Comparison of ENCODE assay signal across 14 cellular contexts in the genomic region with DNA sequence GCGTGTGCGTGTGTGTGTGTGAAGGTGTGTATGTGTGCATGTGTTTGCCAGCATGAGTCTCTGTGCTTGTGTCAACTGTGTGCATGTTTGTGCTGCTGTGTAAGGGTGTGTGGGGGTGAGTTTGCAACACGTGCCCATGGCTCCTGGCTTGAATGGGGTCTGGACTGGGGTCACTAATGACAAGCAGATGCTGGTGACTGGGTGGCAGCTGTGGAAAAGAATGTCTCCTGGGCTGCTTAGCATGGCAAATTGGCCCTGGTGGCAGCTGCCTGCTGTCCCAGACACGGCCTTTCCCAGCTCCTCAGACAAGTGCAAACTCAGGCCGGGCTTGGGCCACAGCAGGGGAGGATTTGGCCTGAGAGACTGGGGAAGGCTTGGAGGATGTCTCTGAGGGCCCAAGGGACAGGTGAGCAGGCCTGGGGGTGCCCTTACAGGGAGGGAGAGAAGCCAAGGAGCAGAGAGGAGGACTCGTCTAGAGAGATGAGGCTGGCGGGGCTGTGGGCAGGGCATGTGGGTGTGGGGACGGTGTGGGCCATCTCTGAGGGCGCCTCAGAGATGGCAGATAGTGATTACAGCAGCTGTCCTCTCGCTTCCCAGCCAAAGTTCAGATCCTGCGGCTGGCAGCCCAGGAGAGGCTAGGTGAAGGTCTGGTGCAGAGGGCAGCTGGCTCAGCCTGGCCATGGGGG. TPM values are rescaled to one million over a fixed set of nuclear protein-coding genes. Genes with fewer than 3 reads are reported as not detected.
DNase-seq lines count a peak whose midpoint lies in the region; ATAC-seq and TF ChIP-seq lines count a peak whose summit lies in the region.
"Had no signal": no experiment of that assay in that cellular context is flagged by ENCODE, and none has a peak within 500 bp of the region (broad histone marks: within the 10 kb centered on the region; RNA-seq: fewer than 3 reads in every experiment).

No MANE protein-coding gene starts in this region.

- peak overlapping the region; percentile 87 to 92 for H3K27ac ChIP-seq in tibial artery

- no peaks in the 10 kb centered on the region for H3K9me3 ChIP-seq in tibial artery

- no peaks in the 10 kb centered on the region for H3K27me3 ChIP-seq in tibial artery

- no peak for ATAC-seq in HG03565 (IDR thresholded peaks at IDR 0.05; ENCODE audit: unreplicated experiment)
- no peak for ATAC-seq in activated T-cell treated with anti-CD3 and anti-CD28 coated beads, Interleukin-2, amount 50 U/mL, for 4 hours
- ATAC-seq: PC-3 had no signal

- H3K4me1 ChIP-seq in tibial artery, result peaks cover 0 to 100% (median 90%) of the 10 kb centered on the region in 4 donors

- H3K27me3 Mint-ChIP-seq in mesothelial cell of epicardium (ENCODE audit: low read depth), result no peaks in the 10 kb centered on the region
- no peaks in the 10 kb centered on the region for H3K27me3 Mint-ChIP-seq in activated T-cell treated with anti-CD3 and anti-CD28 coated beads, Interleukin-2, amount 50 U/mL, for 4 hours (ENCODE audit: low read depth)
- H3K27me3 Mint-ChIP-seq: activated naive CD8-positive, alpha-beta T cell treated with anti-CD3 and anti-CD28 coated beads for 36 hours; CD4-positive, CD25-positive, alpha-beta regulatory T cell; naive B cell had no signal

- H3K36me3 ChIP-seq in tibial artery, result no peaks in the 10 kb centered on the region

- DNase-seq in RPMI7951 (ENCODE audit: low read depth) (peak; percentile 71), epithelial cell of proximal tubule (ENCODE audit: low read depth) (no peak), mesothelial cell of epicardium (ENCODE audit: low spot score in 2 of 2, unreplicated experiment in 2 of 2) (no peak), tibial artery (no peak), medulla oblongata (ENCODE audit: extremely low spot score) (no peak), C1 segment of cervical spinal cord (lab: John Stamatoyannopoulos, UW) (no peak)
- no peak for DNase-seq in activated T-cell treated with anti-CD3 and anti-CD28 coated beads, Interleukin-2, amount 50 U/mL, for 4 hours
- DNase-seq: activated naive CD8-positive, alpha-beta T cell treated with anti-CD3 and anti-CD28 coated beads for 36 hours; CD4-positive, CD25-positive, alpha-beta regulatory T cell; effector CD4-positive, alpha-beta T cell; hippocampal formation; naive B cell; PC-3 had no signal

- H3K4me3 ChIP-seq in epithelial cell of proximal tubule (ENCODE audit: low read depth, low read length), result peak overlapping the region; percentile 57
- H3K4me3 ChIP-seq in tibial artery, result peak overlapping the region; percentile 56 to 59

- peak overlapping the region; percentile 72 for H3K27ac Mint-ChIP-seq in mesothelial cell of epicardium
- H3K27ac Mint-ChIP-seq: activated naive CD8-positive, alpha-beta T cell treated with anti-CD3 and anti-CD28 coated beads for 36 hours; naive B cell had no signal

- TF ChIP-seq CTCF in epithelial cell of proximal tubule (conservative IDR thresholded peaks at IDR 0.05; ENCODE audit: low read depth, low read length) (no peak), mesothelial cell of epicardium (IDR thresholded peaks at IDR 0.05; ENCODE audit: unreplicated experiment) (no peak), tibial artery (IDR thresholded peaks at IDR 0.05) (no peak)

- H3K36me3 Mint-ChIP-seq in mesothelial cell of epicardium, result no peaks in the 10 kb centered on the region
- H3K36me3 Mint-ChIP-seq in activated T-cell treated with anti-CD3 and anti-CD28 coated beads, Interleukin-2, amount 50 U/mL, for 4 hours (ENCODE audit: insufficient read depth), result no peaks in the 10 kb centered on the region
- H3K36me3 Mint-ChIP-seq: activated naive CD8-positive, alpha-beta T cell treated with anti-CD3 and anti-CD28 coated beads for 36 hours; CD4-positive, CD25-positive, alpha-beta regulatory T cell; naive B cell had no signal

- no peaks in the 10 kb centered on the region for H3K9me3 Mint-ChIP-seq in mesothelial cell of epicardium
- no peaks in the 10 kb centered on the region for H3K9me3 Mint-ChIP-seq in activated T-cell treated with anti-CD3 and anti-CD28 coated beads, Interleukin-2, amount 50 U/mL, for 4 hours
- H3K9me3 Mint-ChIP-seq: activated naive CD8-positive, alpha-beta T cell treated with anti-CD3 and anti-CD28 coated beads for 36 hours; CD4-positive, CD25-positive, alpha-beta regulatory T cell; naive B cell had no signal

- H3K4me1 Mint-ChIP-seq in mesothelial cell of epicardium, result peaks cover 45% of the 10 kb centered on the region
- H3K4me1 Mint-ChIP-seq in activated T-cell treated with anti-CD3 and anti-CD28 coated beads, Interleukin-2, amount 50 U/mL, for 4 hours (ENCODE audit: low read depth), result no peaks in the 10 kb centered on the region
- H3K4me1 Mint-ChIP-seq: activated naive CD8-positive, alpha-beta T cell treated with anti-CD3 and anti-CD28 coated beads for 36 hours; CD4-positive, CD25-positive, alpha-beta regulatory T cell had no signal

- intact Hi-C loops in tibial artery (cut with DNase I; ENCODE audit: low total_unique reads), result no loop called here

- no peak overlapping the region for H3K4me3 Mint-ChIP-seq in mesothelial cell of epicardium
- H3K4me3 Mint-ChIP-seq in activated T-cell treated with anti-CD3 and anti-CD28 coated beads, Interleukin-2, amount 50 U/mL, for 4 hours, result no peak overlapping the region
- H3K4me3 Mint-ChIP-seq: activated naive CD8-positive, alpha-beta T cell treated with anti-CD3 and anti-CD28 coated beads for 36 hours; CD4-positive, CD25-positive, alpha-beta regulatory T cell; naive B cell had no signal

RNA-seq across cellular contexts. Expression of a gene that starts 1.5 kb away (rescaled TPM):
- 68.7 and 70.4 TPM in 2 replicates for total RNA-seq in RPMI7951 (2014; rRNA removed; shearing (Covaris generic))
- total RNA-seq in epithelial cell of proximal tubule (0.72 and 2.1 TPM in 2 replicates), mesothelial cell of epicardium (10.7 to 11.1 TPM (median 10.9 TPM) in 3 replicates)
- total RNA-seq in activated T-cell treated with anti-CD3 and anti-CD28 coated beads, Interleukin-2, amount 50 U/mL, for 4 hours, result 1 to 10 TPM in 1 of 3 donors, under 1 TPM in 2; 0.79 to 1.1 (median 0.91) TPM

RNA-seq across cellular contexts. Expression of a gene that starts 50.6 kb away (rescaled TPM):
- not detected in 2 replicates for total RNA-seq in RPMI7951 (2014; rRNA removed; shearing (Covaris generic))
- total RNA-seq in epithelial cell of proximal tubule, result not detected in 2 replicates
- total RNA-seq in mesothelial cell of epicardium, result 1.6 TPM in 1 of 3 replicates, not detected in the others
- not detected for total RNA-seq in activated T-cell treated with anti-CD3 and anti-CD28 coated beads, Interleukin-2, amount 50 U/mL, for 4 hours
- total RNA-seq: activated naive CD8-positive, alpha-beta T cell treated with anti-CD3 and anti-CD28 coated beads for 36 hours; CD4-positive, CD25-positive, alpha-beta regulatory T cell; PC-3 had no signal
